In the genomic region with DNA sequence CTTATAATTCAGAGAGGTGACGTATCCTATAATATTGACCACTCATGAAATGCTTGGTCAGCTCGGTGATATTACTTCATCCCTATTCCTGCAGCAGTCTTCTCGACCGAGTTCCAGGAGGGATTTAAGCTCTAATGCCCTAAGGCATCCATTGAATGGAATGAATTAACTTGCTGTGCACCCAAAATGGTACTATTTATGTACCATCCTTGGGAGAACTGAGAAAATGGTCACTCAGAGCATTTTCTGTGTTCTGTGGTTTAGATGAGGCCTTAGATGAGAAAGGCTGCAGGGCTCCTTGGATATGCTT, we compare ENCODE assay signal across 9 cellular contexts. TPM values are rescaled to one million over a fixed set of nuclear protein-coding genes. Genes with fewer than 3 reads are reported as not detected.
A peak's percentile ranks its signal among the peaks of the same experiment; 100 is the strongest.
DNase-seq lines count a peak whose midpoint lies in the region; ATAC-seq, FAIRE-seq and TF ChIP-seq lines count a peak whose summit lies in the region.
"Had no signal": no experiment of that assay in that cellular context is flagged by ENCODE, and none has a peak within 500 bp of the region (broad histone marks: within the 10 kb centered on the region; RNA-seq: fewer than 3 reads in every experiment).

No MANE protein-coding gene starts in this region.

- H3K9me2 ChIP-seq in OCI-LY7 (ENCODE audit: insufficient read depth, low read length), result no peaks in the 10 kb centered on the region

- H3K4me3 Mint-ChIP-seq in CD4-positive, alpha-beta T cell, result peak overlapping the region; percentile 99

- no peak for TF ChIP-seq CTCF in CD4-positive, alpha-beta T cell (IDR thresholded peaks at IDR 0.05)
- TF ChIP-seq CTCF in OCI-LY7 (conservative IDR thresholded peaks at IDR 0.05; ENCODE audit: low read length) (no peak), neutrophil (IDR thresholded peaks at IDR 0.05) (no peak)

- H3K36me3 ChIP-seq in OCI-LY7 (ENCODE audit: insufficient read depth, low read length) (peaks cover 15% of the 10 kb centered on the region), neutrophil (peaks cover 8% of the 10 kb centered on the region)

- H3K9me3 Mint-ChIP-seq in CD4-positive, alpha-beta T cell, result no peaks in the 10 kb centered on the region

- H3K4me2 ChIP-seq in OCI-LY7 (ENCODE audit: low read length), result peak overlapping the region; percentile 94

- peak overlapping the region; percentile 96 for H3K4me3 ChIP-seq in OCI-LY7 (ENCODE audit: low read depth, low read length, poor library complexity, severe bottlenecking)
- peak overlapping the region; percentile 79 to 85 for H3K4me3 ChIP-seq in neutrophil (ENCODE audit: low read depth in 1 of 2, low read length in 1 of 2)

- H3K27me3 ChIP-seq in CD4-positive, alpha-beta T cell (ENCODE audit: control insufficient read depth, insufficient read depth, low read length), result no peaks in the 10 kb centered on the region
- H3K27me3 ChIP-seq in neutrophil, result peaks cover 3% of the 10 kb centered on the region

- H3K36me3 Mint-ChIP-seq in CD4-positive, alpha-beta T cell (ENCODE audit: low read depth), result peaks cover 31% of the 10 kb centered on the region

- H3K27ac ChIP-seq in CD4-positive, alpha-beta T cell (ENCODE audit: low read depth, low read length), result peak overlapping the region; percentile 95
- peak overlapping the region; percentile 78 for H3K27ac ChIP-seq in OCI-LY7 (ENCODE audit: low read depth, low read length, poor library complexity, severe bottlenecking)
- peak overlapping the region; percentile 96 for H3K27ac ChIP-seq in neutrophil

- CTCF ChIA-PET in CD4-positive, alpha-beta T cell (lab: Charles Lee), result interaction anchor here (0.9 to 2.7 kb wide), 4 partner anchors 15 to 67 kb away, joined by 3 to 7 read pairs (median 4); no protein-coding TSS in a partner anchor
- CTCF ChIA-PET in OCI-LY7 (lab: Charles Lee; ENCODE audit: unreplicated experiment), result interaction anchor here (0.9 to 1.5 kb wide), 3 partner anchors 35 to 424 kb away, joined by 3 read pairs; a partner anchor contains a TSS

- H2AFZ ChIP-seq in OCI-LY7 (ENCODE audit: low read length), result peak overlapping the region; percentile 71; the same call in 1 of the 2 replicates

- no peaks in the 10 kb centered on the region for H3K9me3 ChIP-seq in CD4-positive, alpha-beta T cell (ENCODE audit: control insufficient read depth, low read length)
- H3K9me3 ChIP-seq in OCI-LY7 (ENCODE audit: low read length), result peaks cover 7% of the 10 kb centered on the region; the same call in 1 of the 2 replicates
- H3K9me3 ChIP-seq in neutrophil, result no peaks in the 10 kb centered on the region

- H3K4me1 ChIP-seq in OCI-LY7 (ENCODE audit: insufficient read depth, low read length, poor library complexity, severe bottlenecking) (peaks cover 44% of the 10 kb centered on the region), neutrophil (ENCODE audit: control insufficient read depth in 1 of 2, insufficient read depth in 1 of 2, low read depth in 1 of 2, low read length in 1 of 2) (peaks cover 32 to 35% of the 10 kb centered on the region in 2 experiments)

- peaks cover 11% of the 10 kb centered on the region for H4K20me1 ChIP-seq in OCI-LY7 (ENCODE audit: insufficient read depth, low read length)

- DNase-seq in CD4-positive, alpha-beta T cell, result no peak
- no peak for DNase-seq in OCI-LY7 (ENCODE audit: low spot score)
- DNase-seq in epidermal melanocyte (ENCODE audit: insufficient read length, low spot score), result peak; percentile 25
- DNase-seq in RCC 7860 (ENCODE audit: low spot score), result no peak
- DNase-seq in NCI-H510A (lab: John Stamatoyannopoulos, UW), result no peak
- no peak for DNase-seq in globus pallidus (ENCODE audit: low spot score)

- POLR2A ChIA-PET in CD4-positive, alpha-beta T cell (lab: Charles Lee), result interaction anchor here (1.0 to 3.3 kb wide), 15 partner anchors 15 to 425 kb away, joined by 3 to 74 read pairs (median 7); a partner anchor contains a TSS
- POLR2A ChIA-PET in OCI-LY7 (lab: Charles Lee), result interaction anchor here (0.6 to 3.4 kb wide), 11 partner anchors 9 to 387 kb away, joined by 3 to 25 read pairs (median 5); a partner anchor contains a TSS

- H3K79me2 ChIP-seq in OCI-LY7 (ENCODE audit: insufficient read depth, low read depth, low read length), result peaks cover 66% of the 10 kb centered on the region

- peaks cover 49% of the 10 kb centered on the region for H3K4me1 Mint-ChIP-seq in CD4-positive, alpha-beta T cell (ENCODE audit: low read depth)

- TSS peak; percentile 78 for BruUV-seq in OCI-LY7 (replicated peaks; lab: Mats Ljungman, UMichigan)

- peak overlapping the region; percentile 100 for H3K27ac Mint-ChIP-seq in CD4-positive, alpha-beta T cell

- no peak for FAIRE-seq in RCC 7860 (lab: Jason Lieb, UNC)
- FAIRE-seq: TTC549 had no signal

- intact Hi-C loops in CD4-positive, alpha-beta T cell (cut with DNase I, micrococcal nuclease), result loop anchor here (1.0 to 10.0 kb wide), 6 partner anchors 49 to 423 kb away; a partner anchor contains a TSS
- intact Hi-C loops in OCI-LY7 (cut with micrococcal nuclease; ENCODE audit: unreplicated experiment), result loop anchor here (1.0 to 5.0 kb wide), 4 partner anchors 19 to 386 kb away; a partner anchor contains a TSS

- H3K27me3 Mint-ChIP-seq in CD4-positive, alpha-beta T cell, result no peaks in the 10 kb centered on the region

- no peak for ATAC-seq in CD4-positive, alpha-beta T cell (ENCODE audit: poor library complexity)
- no peak for ATAC-seq in GM21515 (IDR thresholded peaks at IDR 0.05; ENCODE audit: unreplicated experiment)

RNA-seq across cellular contexts. Expression of a gene that starts 0.6 kb away (rescaled TPM):
- total RNA-seq in CD4-positive, alpha-beta T cell, result 10 to 100 TPM; 68.5 TPM
- 50.2 and 74.7 TPM in 2 replicates for total RNA-seq in OCI-LY7 (2014; rRNA removed; shearing (Covaris generic))
- total RNA-seq in OCI-LY7 (2022), result 79.0 and 85.1 TPM in 2 replicates

RNA-seq across cellular contexts. Expression of a gene that starts 47.0 kb away (rescaled TPM):
- total RNA-seq in CD4-positive, alpha-beta T cell, result 10 to 100 TPM; 14.0 to 16.9 TPM
- 0.23 and 1.8 TPM in 2 replicates for total RNA-seq in OCI-LY7 (2014; rRNA removed; shearing (Covaris generic))
- 0.42 and 0.89 TPM in 2 replicates for total RNA-seq in OCI-LY7 (2022)

Comparison
In these comparisons a context has a peak if more than half of its experiments do, and no peak if none do; other contexts are left out.
1. RNA of a gene that starts 47.0 kb away (total RNA-seq): 14.0 to 16.9 TPM in CD4-positive, alpha-beta T cell; 0.23 to 1.8 TPM in OCI-LY7; every median in the first group is over 4 times any median in the second.
2. Peak in every context shown above with its lines, with median percentiles within 50 percentile points of each other: H3K27ac ChIP-seq.